ENCODE assay signal across 1 cellular context in the genomic region with DNA sequence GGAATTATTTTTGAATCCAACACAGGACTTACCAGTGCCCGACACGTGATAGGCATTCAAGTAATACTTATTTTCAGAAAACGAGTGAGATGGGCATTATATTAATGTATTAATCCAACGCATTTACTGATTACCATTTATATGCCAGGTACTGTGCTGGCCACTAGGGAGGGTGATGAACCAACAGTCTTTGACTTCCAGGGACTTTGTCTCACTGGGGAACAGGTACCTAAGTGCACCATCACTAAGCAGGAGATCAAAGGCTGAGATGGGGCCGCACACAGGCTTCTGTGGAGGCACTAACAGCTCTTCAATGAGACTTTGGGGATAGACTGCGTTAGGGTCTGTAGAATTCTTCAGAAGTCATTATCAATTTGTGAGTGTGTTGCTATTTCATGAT.
TF ChIP-seq lines count a peak whose summit lies in the region.

No MANE protein-coding gene starts in this region.

TF ChIP-seq in HepG2, 621 proteins besides CTCF, POLR2A, EP300 and RAD21:
- TF ChIP-seq ZNF879 (CRISPR knock-in tag; IDR thresholded peaks at IDR 0.05) (no peak), MEF2D (CRISPR knock-in tag; IDR thresholded peaks at IDR 0.05) (no peak), DNMT3B (CRISPR knock-in tag; conservative IDR thresholded peaks at IDR 0.05) (no peak), THYN1 (CRISPR knock-in tag; IDR thresholded peaks at IDR 0.05; ENCODE audit: borderline replicate concordance, low read depth) (no peak), BRD4 (CRISPR knock-in tag; IDR thresholded peaks at IDR 0.05) (no peak), ZSCAN22 (CRISPR knock-in tag; IDR thresholded peaks at IDR 0.05) (no peak), BCL6 (CRISPR knock-in tag; IDR thresholded peaks at IDR 0.05) (0 out of 2 replicates have a peak, but pooled peaks have one; percentile 31), MIER2 (CRISPR knock-in tag; IDR thresholded peaks at IDR 0.05) (no peak), ZNF546 (CRISPR knock-in tag; conservative IDR thresholded peaks at IDR 0.05) (no peak), HNF4A (CRISPR knock-in tag; IDR thresholded peaks at IDR 0.05) (peak; percentile 39; the same call in 1 of the 2 replicates), ZNF777 (CRISPR knock-in tag; IDR thresholded peaks at IDR 0.05) (no peak), TCF7 (IDR thresholded peaks at IDR 0.05; ENCODE audit: low read depth) (peak; percentile 39), SMC3 (IDR thresholded peaks at IDR 0.05; ENCODE audit: low read length) (peak; percentile 16; the same call in 1 of the 2 replicates), ZNF577 (CRISPR knock-in tag; IDR thresholded peaks at IDR 0.05; ENCODE audit: borderline replicate concordance, low read depth) (no peak), STAG1 (CRISPR knock-in tag; IDR thresholded peaks at IDR 0.05) (peak; percentile 56), MZF1 (CRISPR knock-in tag; IDR thresholded peaks at IDR 0.05; ENCODE audit: borderline replicate concordance) (no peak), KDM5B (CRISPR knock-in tag; IDR thresholded peaks at IDR 0.05; ENCODE audit: borderline replicate concordance) (no peak), NFE2L1 (CRISPR knock-in tag; IDR thresholded peaks at IDR 0.05; ENCODE audit: borderline replicate concordance) (no peak), SAP130 (CRISPR knock-in tag; IDR thresholded peaks at IDR 0.05; ENCODE audit: low read depth) (0 out of 2 replicates have a peak, but pooled peaks have one; percentile 19), SNAI1 (CRISPR knock-in tag; IDR thresholded peaks at IDR 0.05; ENCODE audit: borderline replicate concordance) (no peak), TBL1XR1 (IDR thresholded peaks at IDR 0.05; ENCODE audit: borderline replicate concordance, low read length, partially characterized antibody) (no peak)
- TF ChIP-seq, protein P1, sequence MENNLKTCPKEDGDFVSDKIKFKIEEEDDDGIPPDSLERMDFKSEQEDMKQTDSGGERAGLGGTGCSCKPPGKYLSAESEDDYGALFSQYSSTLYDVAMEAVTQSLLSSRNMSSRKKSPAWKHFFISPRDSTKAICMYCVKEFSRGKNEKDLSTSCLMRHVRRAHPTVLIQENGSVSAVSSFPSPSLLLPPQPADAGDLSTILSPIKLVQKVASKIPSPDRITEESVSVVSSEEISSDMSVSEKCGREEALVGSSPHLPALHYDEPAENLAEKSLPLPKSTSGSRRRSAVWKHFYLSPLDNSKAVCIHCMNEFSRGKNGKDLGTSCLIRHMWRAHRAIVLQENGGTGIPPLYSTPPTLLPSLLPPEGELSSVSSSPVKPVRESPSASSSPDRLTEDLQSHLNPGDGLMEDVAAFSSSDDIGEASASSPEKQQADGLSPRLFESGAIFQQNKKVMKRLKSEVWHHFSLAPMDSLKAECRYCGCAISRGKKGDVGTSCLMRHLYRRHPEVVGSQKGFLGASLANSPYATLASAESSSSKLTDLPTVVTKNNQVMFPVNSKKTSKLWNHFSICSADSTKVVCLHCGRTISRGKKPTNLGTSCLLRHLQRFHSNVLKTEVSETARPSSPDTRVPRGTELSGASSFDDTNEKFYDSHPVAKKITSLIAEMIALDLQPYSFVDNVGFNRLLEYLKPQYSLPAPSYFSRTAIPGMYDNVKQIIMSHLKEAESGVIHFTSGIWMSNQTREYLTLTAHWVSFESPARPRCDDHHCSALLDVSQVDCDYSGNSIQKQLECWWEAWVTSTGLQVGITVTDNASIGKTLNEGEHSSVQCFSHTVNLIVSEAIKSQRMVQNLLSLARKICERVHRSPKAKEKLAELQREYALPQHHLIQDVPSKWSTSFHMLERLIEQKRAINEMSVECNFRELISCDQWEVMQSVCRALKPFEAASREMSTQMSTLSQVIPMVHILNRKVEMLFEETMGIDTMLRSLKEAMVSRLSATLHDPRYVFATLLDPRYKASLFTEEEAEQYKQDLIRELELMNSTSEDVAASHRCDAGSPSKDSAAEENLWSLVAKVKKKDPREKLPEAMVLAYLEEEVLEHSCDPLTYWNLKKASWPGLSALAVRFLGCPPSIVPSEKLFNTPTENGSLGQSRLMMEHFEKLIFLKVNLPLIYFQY (CRISPR knock-in tag; IDR thresholded peaks at IDR 0.05; ENCODE audit: borderline replicate concordance): no peak
- TF ChIP-seq, protein P2, sequence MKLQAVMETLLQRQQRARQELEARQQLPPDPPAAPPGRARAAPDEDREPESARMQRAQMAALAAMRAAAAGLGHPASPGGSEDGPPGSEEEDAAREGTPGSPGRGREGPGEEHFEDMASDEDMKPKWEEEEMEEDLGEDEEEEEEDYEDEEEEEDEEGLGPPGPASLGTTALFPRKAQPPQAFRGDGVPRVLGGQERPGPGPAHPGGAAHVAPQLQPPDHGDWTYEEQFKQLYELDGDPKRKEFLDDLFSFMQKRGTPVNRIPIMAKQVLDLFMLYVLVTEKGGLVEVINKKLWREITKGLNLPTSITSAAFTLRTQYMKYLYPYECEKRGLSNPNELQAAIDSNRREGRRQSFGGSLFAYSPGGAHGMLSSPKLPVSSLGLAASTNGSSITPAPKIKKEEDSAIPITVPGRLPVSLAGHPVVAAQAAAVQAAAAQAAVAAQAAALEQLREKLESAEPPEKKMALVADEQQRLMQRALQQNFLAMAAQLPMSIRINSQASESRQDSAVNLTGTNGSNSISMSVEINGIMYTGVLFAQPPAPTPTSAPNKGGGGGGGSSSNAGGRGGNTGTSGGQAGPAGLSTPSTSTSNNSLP (IDR thresholded peaks at IDR 0.05; ENCODE audit: low read depth, low read length): peak; percentile 66; the same call in 1 of the 2 replicates
- TF ChIP-seq, protein P3, sequence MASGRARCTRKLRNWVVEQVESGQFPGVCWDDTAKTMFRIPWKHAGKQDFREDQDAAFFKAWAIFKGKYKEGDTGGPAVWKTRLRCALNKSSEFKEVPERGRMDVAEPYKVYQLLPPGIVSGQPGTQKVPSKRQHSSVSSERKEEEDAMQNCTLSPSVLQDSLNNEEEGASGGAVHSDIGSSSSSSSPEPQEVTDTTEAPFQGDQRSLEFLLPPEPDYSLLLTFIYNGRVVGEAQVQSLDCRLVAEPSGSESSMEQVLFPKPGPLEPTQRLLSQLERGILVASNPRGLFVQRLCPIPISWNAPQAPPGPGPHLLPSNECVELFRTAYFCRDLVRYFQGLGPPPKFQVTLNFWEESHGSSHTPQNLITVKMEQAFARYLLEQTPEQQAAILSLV (CRISPR knock-in tag; IDR thresholded peaks at IDR 0.05; ENCODE audit: borderline replicate concordance): no peak
- TF ChIP-seq, protein P4, sequence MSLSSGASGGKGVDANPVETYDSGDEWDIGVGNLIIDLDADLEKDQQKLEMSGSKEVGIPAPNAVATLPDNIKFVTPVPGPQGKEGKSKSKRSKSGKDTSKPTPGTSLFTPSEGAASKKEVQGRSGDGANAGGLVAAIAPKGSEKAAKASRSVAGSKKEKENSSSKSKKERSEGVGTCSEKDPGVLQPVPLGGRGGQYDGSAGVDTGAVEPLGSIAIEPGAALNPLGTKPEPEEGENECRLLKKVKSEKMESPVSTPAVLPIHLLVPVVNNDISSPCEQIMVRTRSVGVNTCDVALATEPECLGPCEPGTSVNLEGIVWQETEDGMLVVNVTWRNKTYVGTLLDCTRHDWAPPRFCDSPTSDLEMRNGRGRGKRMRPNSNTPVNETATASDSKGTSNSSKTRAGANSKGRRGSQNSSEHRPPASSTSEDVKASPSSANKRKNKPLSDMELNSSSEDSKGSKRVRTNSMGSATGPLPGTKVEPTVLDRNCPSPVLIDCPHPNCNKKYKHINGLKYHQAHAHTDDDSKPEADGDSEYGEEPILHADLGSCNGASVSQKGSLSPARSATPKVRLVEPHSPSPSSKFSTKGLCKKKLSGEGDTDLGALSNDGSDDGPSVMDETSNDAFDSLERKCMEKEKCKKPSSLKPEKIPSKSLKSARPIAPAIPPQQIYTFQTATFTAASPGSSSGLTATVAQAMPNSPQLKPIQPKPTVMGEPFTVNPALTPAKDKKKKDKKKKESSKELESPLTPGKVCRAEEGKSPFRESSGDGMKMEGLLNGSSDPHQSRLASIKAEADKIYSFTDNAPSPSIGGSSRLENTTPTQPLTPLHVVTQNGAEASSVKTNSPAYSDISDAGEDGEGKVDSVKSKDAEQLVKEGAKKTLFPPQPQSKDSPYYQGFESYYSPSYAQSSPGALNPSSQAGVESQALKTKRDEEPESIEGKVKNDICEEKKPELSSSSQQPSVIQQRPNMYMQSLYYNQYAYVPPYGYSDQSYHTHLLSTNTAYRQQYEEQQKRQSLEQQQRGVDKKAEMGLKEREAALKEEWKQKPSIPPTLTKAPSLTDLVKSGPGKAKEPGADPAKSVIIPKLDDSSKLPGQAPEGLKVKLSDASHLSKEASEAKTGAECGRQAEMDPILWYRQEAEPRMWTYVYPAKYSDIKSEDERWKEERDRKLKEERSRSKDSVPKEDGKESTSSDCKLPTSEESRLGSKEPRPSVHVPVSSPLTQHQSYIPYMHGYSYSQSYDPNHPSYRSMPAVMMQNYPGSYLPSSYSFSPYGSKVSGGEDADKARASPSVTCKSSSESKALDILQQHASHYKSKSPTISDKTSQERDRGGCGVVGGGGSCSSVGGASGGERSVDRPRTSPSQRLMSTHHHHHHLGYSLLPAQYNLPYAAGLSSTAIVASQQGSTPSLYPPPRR (CRISPR knock-in tag; IDR thresholded peaks at IDR 0.05; ENCODE audit: borderline replicate concordance): no peak
